ENCODE assay signal across 24 cellular contexts in the genomic region with DNA sequence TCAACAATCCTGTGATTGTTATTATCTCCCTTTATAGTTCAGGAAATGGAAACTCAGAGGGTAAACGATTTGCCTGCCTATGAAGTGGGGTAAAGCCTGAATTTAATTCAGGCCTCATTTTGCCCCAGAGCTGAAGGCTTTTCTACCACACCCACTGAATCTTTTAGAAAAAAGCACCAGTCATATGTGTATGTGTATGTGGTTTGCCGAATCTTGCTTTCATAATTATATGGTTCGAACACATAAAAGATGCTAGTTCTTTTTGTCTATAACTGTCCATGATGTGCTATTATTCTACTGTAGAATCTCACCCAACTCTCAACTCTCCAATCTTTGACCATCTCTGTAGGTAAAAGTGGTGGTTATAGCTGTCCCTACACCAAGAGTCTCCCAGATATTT.
DNase-seq lines count a peak whose midpoint lies in the region; ATAC-seq, FAIRE-seq and TF ChIP-seq lines count a peak whose summit lies in the region.
"Had no signal": no experiment of that assay in that cellular context is flagged by ENCODE, and none has a peak within 500 bp of the region (broad histone marks: within the 10 kb centered on the region; RNA-seq: fewer than 3 reads in every experiment).

No MANE protein-coding gene starts in this region.

- TF ChIP-seq POLR2A in gastroesophageal sphincter (IDR thresholded peaks at IDR 0.05) (no peak), HepG2 (IDR thresholded peaks at IDR 0.05; ENCODE audit: insufficient read depth in 1 of 2, low read depth in 2 of 2, low read length in 2 of 2) (no peak), erythroblast (IDR thresholded peaks at IDR 0.05; ENCODE audit: low read length) (no peak)

- H3K27me3 ChIP-seq in OCI-LY3 (ENCODE audit: low read depth, low read length) = no peaks in the 10 kb centered on the region
- H3K27me3 ChIP-seq in gastroesophageal sphincter = no peaks in the 10 kb centered on the region
- H3K27me3 ChIP-seq in thoracic aorta (replicated peaks; ENCODE audit: insufficient read depth) = no peaks in the 10 kb centered on the region
- H3K27me3 ChIP-seq in HepG2 (ENCODE audit: control insufficient read depth in 1 of 2, insufficient read depth in 2 of 2, low read length in 2 of 2) = no peaks in the 10 kb centered on the region
- H3K27me3 ChIP-seq: BLaER1 had no signal

- in situ Hi-C loops in HepG2 (cut with HindIII; ENCODE audit: extremely low pct_ligation_motif_present, low pct_unique_long_range_greater_than_20kb) = no loop called here

- H3K9ac ChIP-seq in OCI-LY3 (ENCODE audit: low read length) = no peak overlapping the region
- H3K9ac ChIP-seq in HepG2 (ENCODE audit: insufficient read depth, low read depth, low read length) = no peak overlapping the region
- H3K9ac ChIP-seq: BLaER1 had no signal

- H3K9me3 Mint-ChIP-seq in natural killer cell treated with Interleukin-12 subunit alpha and Interleukin-12 subunit beta and Interleukin-15 and Interleukin-18, amount 100 ng/mL, for 72 hours = no peaks in the 10 kb centered on the region
- H3K9me3 Mint-ChIP-seq in natural killer cell = no peaks in the 10 kb centered on the region
- H3K9me3 Mint-ChIP-seq: CD4-positive, alpha-beta T cell had no signal

- H3K4me2 ChIP-seq in OCI-LY3 (ENCODE audit: low read length) (peak overlapping the region; percentile 18; the same call in 1 of the 2 replicates), HepG2 (ENCODE audit: low read depth, low read length) (no peak overlapping the region)
- H3K4me2 ChIP-seq: BLaER1 had no signal

- H3K4me1 ChIP-seq in OCI-LY3 (ENCODE audit: low read length) = peaks cover 6% of the 10 kb centered on the region; the same call in 1 of the 2 replicates
- peaks cover 0 to 32% (median 3%) of the 10 kb centered on the region in 3 donors for H3K4me1 ChIP-seq in gastroesophageal sphincter
- peaks cover 3 to 59% of the 10 kb centered on the region in 2 donors for H3K4me1 ChIP-seq in thoracic aorta (ENCODE audit: control insufficient read depth in 1 of 2, low read depth in 2 of 2)
- no peaks in the 10 kb centered on the region for H3K4me1 ChIP-seq in HepG2 (ENCODE audit: insufficient read depth, low read length)
- H3K4me1 ChIP-seq: BLaER1 had no signal

- TF ChIP-seq CTCF in natural killer cell (IDR thresholded peaks at IDR 0.05) (no peak), OCI-LY3 (IDR thresholded peaks at IDR 0.05; ENCODE audit: low read depth, low read length) (no peak), gastroesophageal sphincter (IDR thresholded peaks at IDR 0.05) (no peak), thoracic aorta (IDR thresholded peaks at IDR 0.05) (no peak), HepG2 (CRISPR knock-in tag; IDR thresholded peaks at IDR 0.05) (no peak)

- WGBS in gastroesophageal sphincter (ENCODE audit: low coverage in 1 of 2), 2 donors = 71 to 76% methylated on average over 3 of the region's 3 CpGs
- 54% methylated on average over 3 of the region's 3 CpGs for WGBS in HepG2 (ENCODE audit: low lambda C conversion rate)

- H3K79me2 ChIP-seq in OCI-LY3 (ENCODE audit: low read length) (no peaks in the 10 kb centered on the region), HepG2 (ENCODE audit: insufficient read depth, low read length) (no peaks in the 10 kb centered on the region)

- H3K36me3 ChIP-seq in OCI-LY3 (replicated peaks; ENCODE audit: low read depth, low read length) (no peaks in the 10 kb centered on the region), gastroesophageal sphincter (peaks cover 0 to 70% of the 10 kb centered on the region in 2 donors), thoracic aorta (peaks cover 4% of the 10 kb centered on the region), HepG2 (replicated peaks in 1 of 2; ENCODE audit: control insufficient read depth in 1 of 2, insufficient read depth in 2 of 2, low read length in 2 of 2) (no peaks in the 10 kb centered on the region)
- H3K36me3 ChIP-seq: BLaER1 had no signal

- no peak for TF ChIP-seq EP300 in gastroesophageal sphincter (IDR thresholded peaks at IDR 0.05)
- TF ChIP-seq EP300 in HepG2 (IDR thresholded peaks at IDR 0.05; ENCODE audit: low read depth in 2 of 2, low read length in 2 of 2) = no peak
- TF ChIP-seq EP300 in HepG2 (CRISPR knock-in tag; IDR thresholded peaks at IDR 0.05; ENCODE audit: borderline replicate concordance) = no peak

- FAIRE-seq in HepG2 (lab: Jason Lieb, UNC) = no peak
- FAIRE-seq: GM12892, GM18507, RCC 7860 had no signal

- no peak for TF ChIP-seq RAD21 in HepG2 (CRISPR knock-in tag; IDR thresholded peaks at IDR 0.05)

- H3K4me3 ChIP-seq in OCI-LY3 (ENCODE audit: low read length) = no peak overlapping the region
- no peak overlapping the region for H3K4me3 ChIP-seq in gastroesophageal sphincter
- H3K4me3 ChIP-seq in thoracic aorta = no peak overlapping the region
- no peak overlapping the region for H3K4me3 ChIP-seq in HepG2 (replicated peaks in 1 of 3; ENCODE audit: insufficient read depth in 1 of 3, low read depth in 2 of 3, low read length in 3 of 3)
- H3K4me3 ChIP-seq: BLaER1 had no signal

- H4K20me1 ChIP-seq in OCI-LY3 (ENCODE audit: insufficient read depth, low read length) (no peaks in the 10 kb centered on the region), HepG2 (ENCODE audit: insufficient read depth, low read length) (no peaks in the 10 kb centered on the region)
- H4K20me1 ChIP-seq: BLaER1 had no signal

- H3K9me3 ChIP-seq in OCI-LY3 (ENCODE audit: insufficient read depth, low read length) = no peaks in the 10 kb centered on the region
- no peaks in the 10 kb centered on the region for H3K9me3 ChIP-seq in gastroesophageal sphincter
- no peaks in the 10 kb centered on the region for H3K9me3 ChIP-seq in thoracic aorta
- H3K9me3 ChIP-seq in HepG2 (ENCODE audit: low read length) = no peaks in the 10 kb centered on the region
- H3K9me3 ChIP-seq: BLaER1 had no signal

- H3K36me3 Mint-ChIP-seq in natural killer cell treated with Interleukin-12 subunit alpha and Interleukin-12 subunit beta and Interleukin-15 and Interleukin-18, amount 100 ng/mL, for 72 hours = no peaks in the 10 kb centered on the region
- no peaks in the 10 kb centered on the region for H3K36me3 Mint-ChIP-seq in natural killer cell

- no peaks in the 10 kb centered on the region for H3K4me1 Mint-ChIP-seq in natural killer cell treated with Interleukin-12 subunit alpha and Interleukin-12 subunit beta and Interleukin-15 and Interleukin-18, amount 100 ng/mL, for 72 hours (ENCODE audit: low read depth in 2 of 2)
- H3K4me1 Mint-ChIP-seq in natural killer cell = no peaks in the 10 kb centered on the region

- BruUV-seq in HepG2 (replicated peaks; lab: Mats Ljungman, UMichigan) = no TSS peak

- no peak overlapping the region for H3K4me3 Mint-ChIP-seq in natural killer cell treated with Interleukin-12 subunit alpha and Interleukin-12 subunit beta and Interleukin-15 and Interleukin-18, amount 100 ng/mL, for 72 hours
- no peak overlapping the region for H3K4me3 Mint-ChIP-seq in natural killer cell
- H3K4me3 Mint-ChIP-seq: CD4-positive, alpha-beta T cell had no signal

- POLR2A ChIA-PET in HepG2 (lab: Yijun Ruan, JAX) = no interaction called here

- H3K27ac ChIP-seq in OCI-LY3 (ENCODE audit: low read length) (no peak overlapping the region), gastroesophageal sphincter (peak overlapping the region in 3 of 4 donors; percentile 42 to 56 (median 50)), thoracic aorta (peak overlapping the region; percentile 49 to 52), HepG2 (ENCODE audit: extremely low read length, insufficient read depth, low read length) (no peak overlapping the region)
- H3K27ac ChIP-seq: BLaER1 had no signal

- no peak for DNase-seq in natural killer cell treated with Interleukin-12 subunit alpha and Interleukin-12 subunit beta and Interleukin-15 and Interleukin-18, amount 100 ng/mL, for 72 hours (ENCODE audit: low spot score)
- no peak for DNase-seq in natural killer cell
- no peak for DNase-seq in thoracic aorta (ENCODE audit: low spot score)
- DNase-seq in HepG2 (ENCODE audit: low spot score) = no peak
- no peak for DNase-seq in H4 (ENCODE audit: low spot score)
- DNase-seq in erythroblast (lab: John Stamatoyannopoulos, UW) = no peak
- DNase-seq: ACHN; CD4-positive, alpha-beta T cell; COR-L47; DND-41; GOT3; Kasumi-1; NCI-H1694; NCI-H2081; NCI-H2171 treated with DMSO at 0.1 percent for 48 hours; NCI-H526; OCI-M1 had no signal

- peak overlapping the region; percentile 9 to 32 for H3K27ac Mint-ChIP-seq in natural killer cell treated with Interleukin-12 subunit alpha and Interleukin-12 subunit beta and Interleukin-15 and Interleukin-18, amount 100 ng/mL, for 72 hours
- H3K27ac Mint-ChIP-seq in natural killer cell = no peak overlapping the region
- H3K27ac Mint-ChIP-seq: CD4-positive, alpha-beta T cell had no signal

- no peak overlapping the region for H2AFZ ChIP-seq in OCI-LY3 (ENCODE audit: low read depth, low read length)
- no peak overlapping the region for H2AFZ ChIP-seq in HepG2 (ENCODE audit: low read length)

- CTCF ChIA-PET in HepG2 (lab: Yijun Ruan, JAX; ENCODE audit: low intra/inter-chr PET ratio, low total read pairs) = no interaction called here

- peaks cover 9 to 10% of the 10 kb centered on the region in 2 donors for H3K27me3 Mint-ChIP-seq in natural killer cell treated with Interleukin-12 subunit alpha and Interleukin-12 subunit beta and Interleukin-15 and Interleukin-18, amount 100 ng/mL, for 72 hours
- H3K27me3 Mint-ChIP-seq in natural killer cell (ENCODE audit: low read depth in 2 of 2) = peaks cover 6 to 9% of the 10 kb centered on the region in 2 donors
- H3K27me3 Mint-ChIP-seq: CD4-positive, alpha-beta T cell had no signal

- intact Hi-C loops in natural killer cell (cut with micrococcal nuclease) (no loop called here), HepG2 (cut with micrococcal nuclease; ENCODE audit: unreplicated experiment) (no loop called here)

- peak in 1 of 2 donors; percentile 73 for ATAC-seq in natural killer cell treated with Interleukin-12 subunit alpha and Interleukin-12 subunit beta and Interleukin-15 and Interleukin-18, amount 100 ng/mL, for 72 hours
- ATAC-seq in natural killer cell (no peak), gastroesophageal sphincter (no peak), thoracic aorta (ENCODE audit: insufficient number of reproducible peaks, low FRiP score, low read depth) (no peak), HepG2 (no peak)
- ATAC-seq: HCT116 had no signal

TF ChIP-seq in HepG2, 621 proteins besides CTCF, POLR2A, EP300 and RAD21 (continues in another document):
- TF ChIP-seq ZNF605 (CRISPR knock-in tag; IDR thresholded peaks at IDR 0.05) = no peak
- no peak for TF ChIP-seq CEBPG (CRISPR knock-in tag; IDR thresholded peaks at IDR 0.05)
- no peak for TF ChIP-seq ZNF260 (CRISPR knock-in tag; IDR thresholded peaks at IDR 0.05; ENCODE audit: borderline replicate concordance, low read depth)
- no peak for TF ChIP-seq HMGA1 (CRISPR knock-in tag; conservative IDR thresholded peaks at IDR 0.05)
- no peak for TF ChIP-seq PPARG (CRISPR knock-in tag; conservative IDR thresholded peaks at IDR 0.05)
- TF ChIP-seq NBN (conservative IDR thresholded peaks at IDR 0.05) = no peak
- TF ChIP-seq ZNF652 (CRISPR knock-in tag; IDR thresholded peaks at IDR 0.05; ENCODE audit: borderline replicate concordance, low read depth) = no peak
- TF ChIP-seq GABPB1 (CRISPR knock-in tag; IDR thresholded peaks at IDR 0.05) = no peak

Comparison
In these comparisons a context has a peak if more than half of its experiments do, and no peak if none do; other contexts are left out.
1. H3K27ac Mint-ChIP-seq: peak in natural killer cell treated with Interleukin-12 subunit alpha and Interleukin-12 subunit beta and Interleukin-15 and Interleukin-18, amount 100 ng/mL, for 72 hours (2 of 2); none in natural killer cell (0 of 2).
2. H3K27ac ChIP-seq: peak in gastroesophageal sphincter (3 of 4) and thoracic aorta (2 of 2); none in OCI-LY3 (single experiment) and HepG2 (single experiment).